In genomic region chr4:147578611-147579010, GRCh38 we compare ENCODE assay signal across 21 cellular contexts. TPM values are rescaled to one million over a fixed set of nuclear protein-coding genes. Genes with fewer than 3 reads are reported as not detected.
DNase-seq lines count a peak whose midpoint lies in the region; ATAC-seq and TF ChIP-seq lines count a peak whose summit lies in the region.
"Had no signal": no experiment of that assay in that cellular context is flagged by ENCODE, and none has a peak within 500 bp of the region (broad histone marks: within the 10 kb centered on the region; RNA-seq: fewer than 3 reads in every experiment).

No MANE protein-coding gene starts in this region.

- POLR2A ChIA-PET in HCT116 (lab: Charles Lee) = no interaction called here
- POLR2A ChIA-PET in RWPE1 (lab: Yijun Ruan, JAX; ENCODE audit: low non-redundant PET) = interaction anchor here (0.6 kb wide), 1 partner anchor 397 kb away, joined by 4 read pairs; no protein-coding TSS in a partner anchor

- H3K4me1 ChIP-seq in HCT116 (ENCODE audit: control insufficient read depth in 1 of 2, insufficient read depth in 2 of 2, low read length in 2 of 2) = peaks cover 8 to 12% of the 10 kb centered on the region in 2 experiments; a peak in 3 of 4 replicates
- H3K4me1 ChIP-seq: BE2C, HAP-1 had no signal

- no peak for ATAC-seq in HCT116

- peak overlapping the region; percentile 45 for H2AFZ ChIP-seq in HCT116 (ENCODE audit: low read depth, low read length, poor library complexity, severe bottlenecking)

- RAD21 ChIA-PET in HCT116 (lab: Charles Lee; ENCODE audit: low non-redundant PET in 1 of 2, low total read pairs in 2 of 2, uncharacterized antibody in 2 of 2, unreplicated experiment in 2 of 2) = no interaction called here

- no peaks in the 10 kb centered on the region for H3K36me3 ChIP-seq in HCT116 (ENCODE audit: control insufficient read depth in 1 of 2, insufficient read depth in 2 of 2, low read length in 2 of 2)
- H3K36me3 ChIP-seq: BE2C, HAP-1 had no signal

- TF ChIP-seq CTCF in HCT116 (IDR thresholded peaks at IDR 0.05 in 2 of 3, conservative IDR thresholded peaks at IDR 0.05 in 1 of 3; ENCODE audit: borderline replicate concordance in 1 of 3, insufficient read depth in 1 of 3, low read depth in 2 of 3, low read length in 2 of 3) = no peak
- TF ChIP-seq CTCF in RWPE1 (conservative IDR thresholded peaks at IDR 0.05; ENCODE audit: low read depth) = no peak

- no peaks in the 10 kb centered on the region for H3K9me2 ChIP-seq in HCT116 (ENCODE audit: insufficient read depth)

- TF ChIP-seq RAD21 in HCT116 (IDR thresholded peaks at IDR 0.05; ENCODE audit: low read depth) = no peak

- no peak overlapping the region for H3K4me3 ChIP-seq in HCT116 (replicated peaks in 1 of 2; ENCODE audit: low read depth in 1 of 2, low read length in 2 of 2)
- H3K4me3 ChIP-seq: HAP-1, SK-N-MC had no signal

- CTCF ChIA-PET in HCT116 (lab: Charles Lee) (no interaction called here), RWPE1 (lab: Yijun Ruan, JAX) (interaction anchor here (0.9 kb wide), 1 partner anchor 32 kb away, joined by 3 read pairs; no protein-coding TSS in a partner anchor)

- no peak overlapping the region for H3K9ac ChIP-seq in HCT116 (ENCODE audit: low read length)
- H3K9ac ChIP-seq: KMS-11 had no signal

- no peak for DNase-seq in HCT116 (ENCODE audit: low read depth, low spot score)
- DNase-seq in RWPE1 (ENCODE audit: low spot score) = no peak
- peak; percentile 85 for DNase-seq in kidney tubule cell (ENCODE audit: low spot score)
- DNase-seq in globus pallidus (ENCODE audit: low spot score) = no peak
- no peak for DNase-seq in central memory CD4-positive, alpha-beta T cell
- no peak for DNase-seq in DMS79 treated with DMSO at 0.1 percent for 48 hours (lab: John Stamatoyannopoulos, UW)
- no peak for DNase-seq in NCI-H1436 (lab: John Stamatoyannopoulos, UW)
- DNase-seq: BE2C; DMS153; MM.1S; NCI-H1417; NCI-H1694 treated with DMSO at 0.1 percent for 48 hours; NCI-H446; NCI-H526; NCI-H82; NK-92 treated with Interleukin-12 subunit alpha and Interleukin-12 subunit beta, amount 100 ng/mL, for 24 hours; RPMI8226; SIG-M5 had no signal

- no peak overlapping the region for H3K27ac ChIP-seq in HCT116 (ENCODE audit: low read depth, low read length)
- H3K27ac ChIP-seq in RWPE1 = peak overlapping the region; percentile 67
- H3K27ac ChIP-seq: KMS-11, SK-N-MC had no signal

- peak overlapping the region; percentile 43; the same call in 1 of the 2 replicates for H3K4me2 ChIP-seq in HCT116 (ENCODE audit: low read length)
- H3K4me2 ChIP-seq: KMS-11 had no signal

- no peak for TF ChIP-seq POLR2A in HCT116 (IDR thresholded peaks at IDR 0.05; ENCODE audit: borderline replicate concordance, extremely low read depth, insufficient read depth, insufficient read length)

- no peaks in the 10 kb centered on the region for H4K20me1 ChIP-seq in HCT116 (ENCODE audit: insufficient read depth)

- no peaks in the 10 kb centered on the region for H3K9me3 ChIP-seq in HCT116 (ENCODE audit: control insufficient read depth in 1 of 2, insufficient read depth in 1 of 2, low read depth in 1 of 2, low read length in 2 of 2)
- H3K9me3 ChIP-seq: BE2C, HAP-1 had no signal

- intact Hi-C loops in HCT116 (cut with micrococcal nuclease) = no loop called here

- no peaks in the 10 kb centered on the region for H3K79me2 ChIP-seq in HCT116 (ENCODE audit: insufficient read depth, low read length)

- H3K27me3 ChIP-seq in HCT116 (ENCODE audit: insufficient read depth, low read length) = no peaks in the 10 kb centered on the region
- H3K27me3 ChIP-seq: BE2C had no signal

- no TSS peak for BruUV-seq in HCT116 (replicated peaks; lab: Mats Ljungman, UMichigan)

TF ChIP-seq in HCT116, 20 proteins besides CTCF, POLR2A, EP300 and RAD21:
- no peak for TF ChIP-seq EZH2phosphoT487 (IDR thresholded peaks at IDR 0.05; ENCODE audit: borderline replicate concordance)
- TF ChIP-seq JUND (IDR thresholded peaks at IDR 0.05) = no peak
- no peak for TF ChIP-seq EZH2 (IDR thresholded peaks at IDR 0.05)
- no peak for TF ChIP-seq TCF7L2 (IDR thresholded peaks at IDR 0.05; ENCODE audit: borderline replicate concordance, extremely low read depth, insufficient read depth, insufficient read length)
- TF ChIP-seq CBX3 (IDR thresholded peaks at IDR 0.05; ENCODE audit: low read depth) = no peak
- no peak for TF ChIP-seq ELF1 (IDR thresholded peaks at IDR 0.05; ENCODE audit: borderline replicate concordance, low read depth)
- no peak for TF ChIP-seq SIN3A (IDR thresholded peaks at IDR 0.05; ENCODE audit: low read depth)
- no peak for TF ChIP-seq REST (IDR thresholded peaks at IDR 0.05; ENCODE audit: low read depth)
- TF ChIP-seq FOSL1 (IDR thresholded peaks at IDR 0.05; ENCODE audit: low read depth) = no peak
- TF ChIP-seq ZFX (IDR thresholded peaks at IDR 0.05) = no peak
- no peak for TF ChIP-seq EGR1 (IDR thresholded peaks at IDR 0.05; ENCODE audit: low read depth)
- TF ChIP-seq ZBTB33 (IDR thresholded peaks at IDR 0.05; ENCODE audit: extremely low read depth, insufficient replicate concordance, low read length) = no peak
- TF ChIP-seq YY1 (IDR thresholded peaks at IDR 0.05; ENCODE audit: extremely low read depth, insufficient replicate concordance, low read depth, low read length) = no peak
- no peak for TF ChIP-seq ZNF274 (IDR thresholded peaks at IDR 0.05; ENCODE audit: low read depth, low read length)
- no peak for TF ChIP-seq MAX (IDR thresholded peaks at IDR 0.05)
- TF ChIP-seq ATF3 (IDR thresholded peaks at IDR 0.05) = no peak
- no peak for TF ChIP-seq POLR2AphosphoS5 (IDR thresholded peaks at IDR 0.05; ENCODE audit: low read depth, low read length)
- no peak for TF ChIP-seq SRF (IDR thresholded peaks at IDR 0.05; ENCODE audit: low read depth)
- no peak for TF ChIP-seq SP1 (IDR thresholded peaks at IDR 0.05; ENCODE audit: low read depth)
TF ChIP-seq in HCT116: peak in this region for 0.

RNA-seq across cellular contexts. Expression of gene TMEM184C, which starts 38.6 kb away (rescaled TPM):
- 24.6 TPM for total RNA-seq in HCT116 (2021; ENCODE audit: unreplicated experiment)
- polyA plus RNA-seq in HCT116 (2012) = 16.2 and 17.5 TPM in 2 replicates
